1 cellular context compared by ENCODE assay signal in genomic region chr6:41727705-41728072, GRCh38.
TF ChIP-seq lines count a peak whose summit lies in the region.

No MANE protein-coding gene starts in this region.

TF ChIP-seq in GM12878, 131 proteins besides CTCF, POLR2A, EP300 and RAD21:
- TF ChIP-seq PKNOX1 (IDR thresholded peaks at IDR 0.05) (no peak), REST (IDR thresholded peaks at IDR 0.05; ENCODE audit: low read depth, low read length) (no peak), MEF2B (IDR thresholded peaks at IDR 0.05; ENCODE audit: partially characterized antibody, poor library complexity, severe bottlenecking) (no peak), CHD1 (IDR thresholded peaks at IDR 0.05; ENCODE audit: low read depth, low read length) (no peak), STAT1 (conservative IDR thresholded peaks at IDR 0.05) (no peak), EED (IDR thresholded peaks at IDR 0.05; ENCODE audit: low read depth) (no peak), EZH2 (IDR thresholded peaks at IDR 0.05; ENCODE audit: borderline replicate concordance, control insufficient read depth, low read depth, low read length) (no peak), ZBED1 (IDR thresholded peaks at IDR 0.05; ENCODE audit: borderline replicate concordance) (no peak), SIN3A (IDR thresholded peaks at IDR 0.05; ENCODE audit: low read depth, low read length) (no peak), IKZF2 (IDR thresholded peaks at IDR 0.05) (no peak), CEBPB (IDR thresholded peaks at IDR 0.05; ENCODE audit: borderline replicate concordance in 1 of 2, low read depth in 2 of 2, low read length in 2 of 2) (no peak)
- TF ChIP-seq, protein P1, sequence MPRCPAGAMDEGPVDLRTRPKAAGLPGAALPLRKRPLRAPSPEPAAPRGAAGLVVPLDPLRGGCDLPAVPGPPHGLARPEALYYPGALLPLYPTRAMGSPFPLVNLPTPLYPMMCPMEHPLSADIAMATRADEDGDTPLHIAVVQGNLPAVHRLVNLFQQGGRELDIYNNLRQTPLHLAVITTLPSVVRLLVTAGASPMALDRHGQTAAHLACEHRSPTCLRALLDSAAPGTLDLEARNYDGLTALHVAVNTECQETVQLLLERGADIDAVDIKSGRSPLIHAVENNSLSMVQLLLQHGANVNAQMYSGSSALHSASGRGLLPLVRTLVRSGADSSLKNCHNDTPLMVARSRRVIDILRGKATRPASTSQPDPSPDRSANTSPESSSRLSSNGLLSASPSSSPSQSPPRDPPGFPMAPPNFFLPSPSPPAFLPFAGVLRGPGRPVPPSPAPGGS (IDR thresholded peaks at IDR 0.05; ENCODE audit: borderline replicate concordance, insufficient read depth, low read depth, low read length, poor library complexity, severe bottlenecking) = no peak
